1 cellular context compared by ENCODE assay signal in the genomic region with DNA sequence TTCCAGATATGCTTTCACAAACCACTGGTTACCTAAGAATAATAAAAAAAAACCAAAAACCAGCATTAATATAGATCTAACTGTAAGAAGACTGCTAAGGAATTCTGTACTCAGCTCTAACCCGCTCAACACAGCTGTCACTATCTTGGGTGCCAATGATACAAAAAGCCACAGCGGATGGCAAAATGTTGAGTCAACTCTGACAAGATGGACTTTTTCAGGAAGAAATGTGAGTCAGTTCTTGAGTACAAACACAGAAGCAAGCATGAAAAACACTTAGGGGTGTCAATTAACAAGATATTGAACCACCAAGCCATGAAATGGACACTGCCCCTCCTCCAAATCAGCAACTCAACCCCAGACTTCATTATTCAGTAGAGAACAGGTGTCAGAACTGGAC.
TF ChIP-seq lines count a peak whose summit lies in the region.

No MANE protein-coding gene starts in this region.

TF ChIP-seq in IMR-90, 13 proteins besides CTCF, POLR2A, EP300 and RAD21:
- TF ChIP-seq MAFK (IDR thresholded peaks at IDR 0.05; ENCODE audit: low read depth, low read length): no peak
- no peak for TF ChIP-seq FOS (IDR thresholded peaks at IDR 0.05; ENCODE audit: low read depth, low read length)
